23 cellular contexts compared by ENCODE assay signal in genomic region chr5:39906146-39906545, GRCh38.
A peak's percentile ranks its signal among the peaks of the same experiment; 100 is the strongest.
DNase-seq lines count a peak whose midpoint lies in the region; FAIRE-seq and TF ChIP-seq lines count a peak whose summit lies in the region.
"Had no signal": no experiment of that assay in that cellular context is flagged by ENCODE, and none has a peak within 500 bp of the region (broad histone marks: within the 10 kb centered on the region; RNA-seq: fewer than 3 reads in every experiment).

No MANE protein-coding gene starts in this region.

- no peak for TF ChIP-seq CTCF in mammary epithelial cell (conservative IDR thresholded peaks at IDR 0.05 in 1 of 2, IDR thresholded peaks at IDR 0.05 in 1 of 2; ENCODE audit: extremely low read depth in 1 of 2, insufficient read depth in 1 of 2, low read depth in 1 of 2, low read length in 2 of 2)
- TF ChIP-seq CTCF in keratinocyte (optimal IDR thresholded peaks at IDR 0.05 in 1 of 3, IDR thresholded peaks at IDR 0.05 in 1 of 3, conservative IDR thresholded peaks at IDR 0.05 in 1 of 3; ENCODE audit: extremely low read depth in 1 of 3, insufficient read depth in 2 of 3, low read length in 3 of 3), result no peak

- DNase-seq in EL (peak; percentile 76), NCI-H226 (peak; percentile 79), mammary epithelial cell (peak; percentile 60), keratinocyte (ENCODE audit: low read depth, low spot score) (no peak), mesenteric fat pad (ENCODE audit: low spot score) (no peak), medulla oblongata (ENCODE audit: extremely low spot score) (no peak)
- DNase-seq in activated CD4-positive, alpha-beta T cell treated with anti-CD3 and anti-CD28 coated beads, Interleukin-2, amount 50 U/mL, for 48 hours, result no peak
- DNase-seq in activated naive CD8-positive, alpha-beta T cell treated with anti-CD3 and anti-CD28 coated beads for 36 hours, result no peak
- DNase-seq: activated B cell treated with CpG ODN at 0.5 μM for 24 hours; activated CD8-positive, alpha-beta T cell treated with anti-CD3 and anti-CD28 coated beads, Interleukin-2, amount 10 ng/mL, durations not matched to agents 7 days and 5 days; activated T-cell treated with anti-CD3 and anti-CD28 coated beads, Interleukin-2, amount 50 U/mL, for 4 hours; CD8-positive, alpha-beta T cell; dorsolateral prefrontal cortex; NCI-H1417; NCI-H748 treated with DMSO at 0.1 percent for 48 hours; nucleus accumbens; PC-9; stimulated activated CD4-positive, alpha-beta T cell treated with anti-CD3 and anti-CD28 coated beads, Interleukin-15, amount 100 ng/mL, for 24 hours had no signal

- 50% methylated on average over 1 of the region's 1 CpG for WGBS in mammary epithelial cell (ENCODE audit: low coverage, missing lambda C conversion rate)

- H3K4me3 ChIP-seq in mammary epithelial cell (replicated peaks in 1 of 3; ENCODE audit: insufficient read depth in 1 of 3, low read depth in 2 of 3, low read length in 3 of 3) (no peak overlapping the region), keratinocyte (ENCODE audit: control insufficient read depth in 2 of 3, extremely low read depth in 1 of 3, insufficient read depth in 2 of 3, low read depth in 1 of 3, low read length in 3 of 3) (no peak overlapping the region)
- H3K4me3 ChIP-seq: cardiac muscle cell, dorsolateral prefrontal cortex, HAP-1, PC-9, right atrium auricular region had no signal

- peaks cover 29% of the 10 kb centered on the region for H3K27me3 Mint-ChIP-seq in activated naive CD8-positive, alpha-beta T cell treated with anti-CD3 and anti-CD28 coated beads for 36 hours

- H3K27me3 ChIP-seq in mammary epithelial cell (ENCODE audit: insufficient read depth, low read length) (no peaks in the 10 kb centered on the region), keratinocyte (ENCODE audit: control insufficient read depth, extremely low read depth, insufficient read depth, low read length) (no peaks in the 10 kb centered on the region)
- H3K27me3 ChIP-seq: cardiac muscle cell, right atrium auricular region had no signal

- H2AFZ ChIP-seq in mammary epithelial cell (ENCODE audit: low read depth, low read length) (no peak overlapping the region), keratinocyte (ENCODE audit: control insufficient read depth, low read length) (no peak overlapping the region)
- H2AFZ ChIP-seq: PC-9 had no signal

- H3K4me1 ChIP-seq in mammary epithelial cell (ENCODE audit: insufficient read depth, low read length), result peaks cover 16% of the 10 kb centered on the region
- H3K4me1 ChIP-seq in keratinocyte (ENCODE audit: control insufficient read depth, extremely low read depth, insufficient read depth, low read length), result no peaks in the 10 kb centered on the region
- H3K4me1 ChIP-seq: HAP-1 had no signal

- in situ Hi-C loops in mammary epithelial cell (cut with MboI; ENCODE audit: low sequenced_read_pairs in 2 of 2), result no loop called here

- BruUV-seq in mammary epithelial cell (replicated peaks; lab: Mats Ljungman, UMichigan), result no TSS peak

- FAIRE-seq in keratinocyte (lab: Jason Lieb, UNC), result peak; percentile 9

- H4K20me1 ChIP-seq in mammary epithelial cell (ENCODE audit: insufficient read depth, low read length) (no peaks in the 10 kb centered on the region), keratinocyte (ENCODE audit: control insufficient read depth, extremely low read depth, insufficient read depth, low read length) (no peaks in the 10 kb centered on the region)

- H3K4me1 Mint-ChIP-seq in activated naive CD8-positive, alpha-beta T cell treated with anti-CD3 and anti-CD28 coated beads for 36 hours, result no peaks in the 10 kb centered on the region
- H3K4me1 Mint-ChIP-seq: activated B cell treated with CpG ODN at 0.5 μM for 24 hours had no signal

- H3K9me3 ChIP-seq in mammary epithelial cell (replicated peaks; ENCODE audit: insufficient read depth, low read length) (no peaks in the 10 kb centered on the region), keratinocyte (ENCODE audit: control insufficient read depth, low read depth, low read length) (no peaks in the 10 kb centered on the region)
- H3K9me3 ChIP-seq: HAP-1 had no signal

- H3K9me3 Mint-ChIP-seq in activated naive CD8-positive, alpha-beta T cell treated with anti-CD3 and anti-CD28 coated beads for 36 hours, result peaks cover 3% of the 10 kb centered on the region
- H3K9me3 Mint-ChIP-seq: activated naive CD4-positive, alpha-beta T cell treated with anti-CD3 and anti-CD28 coated beads, Interleukin-2, amount 50 U/mL, for 72 hours; activated T-cell treated with anti-CD3 and anti-CD28 coated beads, Interleukin-2, amount 50 U/mL, for 4 hours; CD8-positive, alpha-beta T cell had no signal

- H3K4me2 ChIP-seq in mammary epithelial cell (ENCODE audit: insufficient read depth, low read depth, low read length) (no peak overlapping the region), keratinocyte (ENCODE audit: control insufficient read depth, extremely low read depth, insufficient read depth, low read depth, low read length) (no peak overlapping the region)
- H3K4me2 ChIP-seq: PC-9 had no signal

- dilution Hi-C loops in mammary epithelial cell (cut with HindIII; ENCODE audit: low sequenced_read_pairs), result no loop called here
- dilution Hi-C loops in keratinocyte (cut with MboI; ENCODE audit: extremely low pct_ligation_motif_present, low sequenced_read_pairs), result no loop called here

- H3K36me3 Mint-ChIP-seq in activated naive CD8-positive, alpha-beta T cell treated with anti-CD3 and anti-CD28 coated beads for 36 hours, result no peaks in the 10 kb centered on the region
- H3K36me3 Mint-ChIP-seq: CD8-positive, alpha-beta T cell had no signal

- no peak overlapping the region for H3K27ac Mint-ChIP-seq in activated naive CD8-positive, alpha-beta T cell treated with anti-CD3 and anti-CD28 coated beads for 36 hours
- H3K27ac Mint-ChIP-seq: activated B cell treated with CpG ODN at 0.5 μM for 24 hours; activated CD8-positive, alpha-beta T cell treated with anti-CD3 and anti-CD28 coated beads, Interleukin-2, amount 10 ng/mL, durations not matched to agents 7 days and 5 days; activated naive CD4-positive, alpha-beta T cell treated with anti-CD3 and anti-CD28 coated beads, Interleukin-2, amount 50 U/mL, for 72 hours; CD8-positive, alpha-beta T cell had no signal

- no peak overlapping the region for H3K9ac ChIP-seq in mammary epithelial cell (ENCODE audit: insufficient read depth, low read length)
- H3K9ac ChIP-seq in keratinocyte (ENCODE audit: control insufficient read depth, extremely low read depth, insufficient read depth, low read length), result no peak overlapping the region

- H3K79me2 ChIP-seq in mammary epithelial cell (ENCODE audit: insufficient read depth, low read length), result no peaks in the 10 kb centered on the region
- no peaks in the 10 kb centered on the region for H3K79me2 ChIP-seq in keratinocyte (ENCODE audit: control insufficient read depth, insufficient read depth, low read length)

- intact Hi-C loops in mammary epithelial cell (cut with micrococcal nuclease), result no loop called here

- H3K36me3 ChIP-seq in mammary epithelial cell (ENCODE audit: insufficient read depth, low read length) (no peaks in the 10 kb centered on the region), keratinocyte (ENCODE audit: control insufficient read depth in 2 of 2, extremely low read depth in 1 of 2, insufficient read depth in 2 of 2, low read length in 2 of 2) (no peaks in the 10 kb centered on the region)
- H3K36me3 ChIP-seq: cardiac muscle cell, HAP-1, right atrium auricular region had no signal

- CTCF ChIA-PET in mammary epithelial cell (lab: Charles Lee; ENCODE audit: low non-redundant PET), result no interaction called here

- no peaks in the 10 kb centered on the region for H3K9me1 ChIP-seq in keratinocyte (ENCODE audit: control insufficient read depth, extremely low read depth, insufficient read depth, low read length)

- H3K27ac ChIP-seq in mammary epithelial cell (ENCODE audit: insufficient read depth, low read depth, low read length) (no peak overlapping the region), keratinocyte (ENCODE audit: control insufficient read depth, insufficient read depth, low read length) (no peak overlapping the region)
- H3K27ac ChIP-seq: cardiac muscle cell, dorsolateral prefrontal cortex, epithelial cell of prostate, PC-9, right atrium auricular region had no signal

- no peak overlapping the region for H3K4me3 Mint-ChIP-seq in activated naive CD8-positive, alpha-beta T cell treated with anti-CD3 and anti-CD28 coated beads for 36 hours
- H3K4me3 Mint-ChIP-seq: activated B cell treated with CpG ODN at 0.5 μM for 24 hours; activated CD8-positive, alpha-beta T cell treated with anti-CD3 and anti-CD28 coated beads, Interleukin-2, amount 10 ng/mL, durations not matched to agents 7 days and 5 days; activated T-cell treated with anti-CD3 and anti-CD28 coated beads, Interleukin-2, amount 50 U/mL, for 4 hours; CD8-positive, alpha-beta T cell had no signal

Comparison
In these comparisons a context has a peak if more than half of its experiments do, and no peak if none do; other contexts are left out.
1. DNase-seq: peak in EL (single experiment), NCI-H226 (single experiment) and mammary epithelial cell (single experiment); none in keratinocyte (single experiment), activated CD4-positive, alpha-beta T cell treated with anti-CD3 and anti-CD28 coated beads, Interleukin-2, amount 50 U/mL, for 48 hours (0 of 2), mesenteric fat pad (single experiment), activated naive CD8-positive, alpha-beta T cell treated with anti-CD3 and anti-CD28 coated beads for 36 hours (single experiment) and medulla oblongata (single experiment).